In genomic region chr14:93939304-93940229, GRCh38 we compare ENCODE assay signal across 8 cellular contexts. TPM values are rescaled to one million over a fixed set of nuclear protein-coding genes. Genes with fewer than 3 reads are reported as not detected.
DNase-seq lines count a peak whose midpoint lies in the region; ATAC-seq and TF ChIP-seq lines count a peak whose summit lies in the region.

No MANE protein-coding gene starts in this region.

- H3K36me3 ChIP-seq in brain microvascular endothelial cell (replicated peaks): no peaks in the 10 kb centered on the region

- peaks cover 22% of the 10 kb centered on the region for H3K27me3 ChIP-seq in brain microvascular endothelial cell (replicated peaks)

- peak overlapping the region in 2 of 3 donors; percentile 44 to 51 for H3K27ac Mint-ChIP-seq in IgD-negative memory B cell

- no peaks in the 10 kb centered on the region for H3K27me3 Mint-ChIP-seq in IgD-negative memory B cell

- no peak overlapping the region for H3K27ac ChIP-seq in brain microvascular endothelial cell

- peak; percentile 69 for DNase-seq in EH (ENCODE audit: low read depth)
- DNase-seq in UCSD-AML1 (lab: John Stamatoyannopoulos, UW; ENCODE audit: unreplicated experiment): peak; percentile 81
- DNase-seq in brain microvascular endothelial cell: peak; percentile 61
- peak; percentile 96 for DNase-seq in iPS-NIHi7 (ENCODE audit: extremely low spot score)
- DNase-seq in stimulated activated CD4-positive, alpha-beta T cell treated with anti-CD3 and anti-CD28 coated beads, Interleukin-15, amount 100 ng/mL, for 1 hour (ENCODE audit: low read depth in 1 of 2, low spot score in 1 of 2): peak; percentile 88 to 96
- no peak for DNase-seq in HCEC 1CT

- peak overlapping the region; percentile 26 for H3K4me3 ChIP-seq in brain microvascular endothelial cell (ENCODE audit: low read depth, low read length)

- peak; percentile 90 for ATAC-seq in GM21576 (IDR thresholded peaks at IDR 0.05; ENCODE audit: unreplicated experiment)

- H3K9me3 Mint-ChIP-seq in IgD-negative memory B cell: no peaks in the 10 kb centered on the region

- in situ Hi-C loops in brain microvascular endothelial cell (cut with HindIII; ENCODE audit: low pct_ligation_motif_present, low sequenced_read_pairs): no loop called here

- H3K4me3 Mint-ChIP-seq in IgD-negative memory B cell: peak overlapping the region; percentile 38 to 88 (median 66)

- no peaks in the 10 kb centered on the region for H3K36me3 Mint-ChIP-seq in IgD-negative memory B cell

- TF ChIP-seq CTCF in brain microvascular endothelial cell (IDR thresholded peaks at IDR 0.05; ENCODE audit: low read depth, low read length, missing control alignments): peak; percentile 61

- H3K4me1 Mint-ChIP-seq in IgD-negative memory B cell: peaks cover 6 to 9% (median 9%) of the 10 kb centered on the region in 3 donors

RNA-seq across cellular contexts. Expression of gene FAM181A, which starts 12.4 kb away (rescaled TPM):
- not detected for polyA plus RNA-seq in IgD-negative memory B cell

RNA-seq across cellular contexts. Expression of gene ASB2, which starts 36.8 kb away (rescaled TPM):
- 3.8 TPM for polyA plus RNA-seq in IgD-negative memory B cell

RNA-seq across cellular contexts. Expression of gene CCDC197, which starts 57.5 kb away (rescaled TPM):
- polyA plus RNA-seq in IgD-negative memory B cell: not detected
